Comparison of ENCODE assay signal across 8 cellular contexts in the genomic region with DNA sequence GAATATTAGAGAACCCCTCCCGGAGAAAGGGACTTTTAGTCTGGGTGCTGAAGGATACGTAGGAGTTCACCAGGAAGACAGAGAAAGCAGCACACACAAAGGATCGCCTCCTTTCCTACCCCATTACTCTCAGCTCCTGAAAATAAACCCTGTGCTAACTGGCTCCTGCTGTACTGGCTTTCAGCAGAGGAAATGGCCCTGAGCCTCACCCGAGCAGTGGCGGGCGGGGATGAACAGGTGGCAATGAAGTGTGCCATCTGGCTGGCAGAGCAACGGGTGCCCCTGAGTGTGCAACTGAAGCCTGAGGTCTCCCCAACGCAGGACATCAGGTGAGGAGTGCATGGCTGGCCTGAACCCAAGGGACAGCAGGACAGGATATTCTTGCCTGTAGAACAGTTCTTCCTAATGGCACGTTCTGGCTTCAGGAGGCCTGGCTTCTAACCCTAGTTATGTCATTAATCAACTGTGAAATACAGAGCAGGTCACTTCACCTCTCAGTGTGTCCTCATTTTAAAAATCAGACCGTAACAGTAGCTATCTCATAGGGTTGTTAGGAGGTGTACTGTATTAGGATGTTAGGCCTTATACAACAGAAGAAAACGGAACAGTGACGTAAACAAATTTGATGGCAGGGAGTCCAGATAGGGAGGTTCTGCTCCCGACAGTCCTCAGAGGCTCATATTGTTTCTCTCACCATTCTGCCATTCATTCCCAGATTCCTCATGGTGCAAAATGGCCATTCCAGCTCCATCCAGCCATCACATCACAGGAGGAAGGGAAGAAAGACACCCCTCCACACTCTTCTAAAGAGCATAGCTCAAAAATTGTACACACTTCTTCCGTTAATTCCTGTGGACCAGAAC. TPM values are rescaled to one million over a fixed set of nuclear protein-coding genes. Genes with fewer than 3 reads are reported as not detected.
A peak's percentile ranks its signal among the peaks of the same experiment; 100 is the strongest.
DNase-seq lines count a peak whose midpoint lies in the region; ATAC-seq, FAIRE-seq and TF ChIP-seq lines count a peak whose summit lies in the region.

No MANE protein-coding gene starts in this region.

- no peak overlapping the region for H3K23ac ChIP-seq in trophoblast cell (ENCODE audit: low read length)

- no peak overlapping the region for H2BK120ac ChIP-seq in trophoblast cell (ENCODE audit: insufficient read depth, low read length, poor library complexity)

- H3K79me2 ChIP-seq in DOHH2 (ENCODE audit: control insufficient read depth, low read length) (peaks cover 14% of the 10 kb centered on the region), OCI-LY7 (ENCODE audit: insufficient read depth, low read depth, low read length) (peaks cover 34% of the 10 kb centered on the region; the same call in 1 of the 2 replicates), trophoblast cell (ENCODE audit: control insufficient read depth, insufficient read depth, low read length, poor library complexity) (peaks cover 9% of the 10 kb centered on the region)

- H4K20me1 ChIP-seq in DOHH2 (ENCODE audit: control insufficient read depth, insufficient read depth, low read depth, low read length) (no peaks in the 10 kb centered on the region), OCI-LY7 (ENCODE audit: insufficient read depth, low read length) (no peaks in the 10 kb centered on the region)

- H3K27me3 ChIP-seq in DOHH2 (ENCODE audit: control insufficient read depth, low read length) (no peaks in the 10 kb centered on the region), trophoblast cell (ENCODE audit: insufficient read depth, low read length) (no peaks in the 10 kb centered on the region), SJCRH30 (no peaks in the 10 kb centered on the region)

- no CpG with 5 or more reads among the region's 14 CpGs for WGBS in trophoblast cell (ENCODE audit: extremely low coverage, insufficient coverage, insufficient read length)

- peaks cover 28 to 57% of the 10 kb centered on the region in 2 donors for H3K4me1 Mint-ChIP-seq in effector memory CD8-positive, alpha-beta T cell (ENCODE audit: low read depth in 2 of 2)

- H3K4me2 ChIP-seq in DOHH2 (ENCODE audit: low read length) (peak overlapping the region; percentile 70), OCI-LY7 (ENCODE audit: low read length) (peak overlapping the region; percentile 88), trophoblast cell (ENCODE audit: low read length) (peak overlapping the region; percentile 95)

- H2BK12ac ChIP-seq in trophoblast cell (ENCODE audit: low read length), result peak overlapping the region; percentile 17

- BruUV-seq in OCI-LY7 (replicated peaks; lab: Mats Ljungman, UMichigan), result TSS peak; percentile 46

- H3K9me3 ChIP-seq in DOHH2 (ENCODE audit: control insufficient read depth, insufficient read depth, low read length) (no peaks in the 10 kb centered on the region), OCI-LY7 (ENCODE audit: low read length) (no peaks in the 10 kb centered on the region; the same call in 1 of the 2 replicates), trophoblast cell (ENCODE audit: insufficient read depth, low read depth, low read length) (no peaks in the 10 kb centered on the region), SJCRH30 (replicated peaks) (no peaks in the 10 kb centered on the region)

- H3K36me3 Mint-ChIP-seq in effector memory CD8-positive, alpha-beta T cell (ENCODE audit: insufficient read depth), result peaks cover 59% of the 10 kb centered on the region

- no peaks in the 10 kb centered on the region for H3K9me3 Mint-ChIP-seq in effector memory CD8-positive, alpha-beta T cell

- H3K27ac Mint-ChIP-seq in effector memory CD8-positive, alpha-beta T cell, result peak overlapping the region; percentile 92 to 95

- DNase-seq in OCI-LY7 (ENCODE audit: low spot score) (peak; percentile 41), trophoblast cell (no peak), SJCRH30 (no peak), frontal cortex (ENCODE audit: low spot score in 2 of 2) (no peak), SKM-1 (lab: John Stamatoyannopoulos, UW; ENCODE audit: unreplicated experiment) (no peak)
- no peak for DNase-seq in effector memory CD8-positive, alpha-beta T cell

- POLR2A ChIA-PET in OCI-LY7 (lab: Charles Lee), result interaction anchor here (0.7 to 2.1 kb wide), 8 partner anchors 9 to 439 kb away, joined by 3 to 14 read pairs (median 3); a partner anchor contains a TSS

- H2AFZ ChIP-seq in OCI-LY7 (ENCODE audit: low read length), result no peak overlapping the region
- H2AFZ ChIP-seq in trophoblast cell (ENCODE audit: insufficient read depth, low read length, poor library complexity), result no peak overlapping the region

- no peak overlapping the region for H4K8ac ChIP-seq in trophoblast cell (ENCODE audit: low read depth, low read length)

- H3K4me1 ChIP-seq in DOHH2 (ENCODE audit: control insufficient read depth, low read length) (peaks cover 26% of the 10 kb centered on the region), OCI-LY7 (ENCODE audit: insufficient read depth, low read length, poor library complexity, severe bottlenecking) (peaks cover 39% of the 10 kb centered on the region), trophoblast cell (ENCODE audit: control insufficient read depth in 1 of 2, insufficient read depth in 2 of 2, low read length in 2 of 2) (peaks cover 8 to 11% of the 10 kb centered on the region in 2 experiments), SJCRH30 (0 out of 2 replicates have a peak, but pooled peaks cover 3% of the 10 kb centered on the region)

- H3K36me3 ChIP-seq in DOHH2 (ENCODE audit: control insufficient read depth, low read length) (peaks cover 18% of the 10 kb centered on the region), OCI-LY7 (ENCODE audit: insufficient read depth, low read length) (peaks cover 52% of the 10 kb centered on the region), trophoblast cell (ENCODE audit: control insufficient read depth in 1 of 2, insufficient read depth in 2 of 2, low read length in 2 of 2) (peaks cover 0 to 7% of the 10 kb centered on the region in 2 experiments), SJCRH30 (peaks cover 16% of the 10 kb centered on the region)

- H3K18ac ChIP-seq in trophoblast cell (ENCODE audit: low read length), result no peak overlapping the region

- no peak overlapping the region for H2AK5ac ChIP-seq in trophoblast cell (ENCODE audit: low read length)

- no peak overlapping the region for H2BK5ac ChIP-seq in trophoblast cell (ENCODE audit: low read depth, low read length, poor library complexity)

- intact Hi-C loops in OCI-LY7 (cut with micrococcal nuclease; ENCODE audit: unreplicated experiment), result loop anchor here (1.0 to 2.0 kb wide), 2 partner anchors 21 to 55 kb away; no protein-coding TSS in a partner anchor

- H3K14ac ChIP-seq in trophoblast cell (ENCODE audit: low read length), result no peak overlapping the region

- H3K9me2 ChIP-seq in DOHH2 (replicated peaks; ENCODE audit: control insufficient read depth, low read length) (no peaks in the 10 kb centered on the region), OCI-LY7 (ENCODE audit: insufficient read depth, low read length) (no peaks in the 10 kb centered on the region)

- H3K4me3 ChIP-seq in DOHH2 (ENCODE audit: low read length) (peak overlapping the region; percentile 88), OCI-LY7 (ENCODE audit: low read depth, low read length, poor library complexity, severe bottlenecking) (peak overlapping the region; percentile 95), trophoblast cell (ENCODE audit: low read depth, low read length) (no peak overlapping the region), SJCRH30 (no peak overlapping the region)

- no peak for ATAC-seq in effector memory CD8-positive, alpha-beta T cell (replicated peaks)
- no peak for ATAC-seq in GM19452 (IDR thresholded peaks at IDR 0.05; ENCODE audit: unreplicated experiment)

- FAIRE-seq in frontal cortex (lab: Jason Lieb, UNC), result no peak

- TF ChIP-seq CTCF in DOHH2 (IDR thresholded peaks at IDR 0.05; ENCODE audit: low read depth, low read length, poor library complexity, severe bottlenecking) (no peak), OCI-LY7 (conservative IDR thresholded peaks at IDR 0.05; ENCODE audit: low read length) (no peak)

- no peak overlapping the region for H4K12ac ChIP-seq in trophoblast cell (ENCODE audit: low read depth, low read length)

- H3K79me1 ChIP-seq in trophoblast cell (ENCODE audit: low read length), result peaks cover 11% of the 10 kb centered on the region

- no peak overlapping the region for H4K91ac ChIP-seq in trophoblast cell (ENCODE audit: low read depth, low read length)

- H3F3A ChIP-seq in DOHH2 (ENCODE audit: control insufficient read depth, insufficient read depth), result peaks cover 3% of the 10 kb centered on the region; the same call in 1 of the 2 replicates

- no peaks in the 10 kb centered on the region for H3K27me3 Mint-ChIP-seq in effector memory CD8-positive, alpha-beta T cell

- no peak overlapping the region for H3K4ac ChIP-seq in trophoblast cell (ENCODE audit: low read depth, low read length)

- no peak overlapping the region for H3K27ac ChIP-seq in DOHH2 (ENCODE audit: low read depth, low read length)
- peak overlapping the region; percentile 71 for H3K27ac ChIP-seq in OCI-LY7 (ENCODE audit: low read depth, low read length, poor library complexity, severe bottlenecking)
- no peak overlapping the region for H3K27ac ChIP-seq in trophoblast cell (ENCODE audit: low read depth, low read length)
- no peak overlapping the region for H3K27ac ChIP-seq in SJCRH30

- H3K9ac ChIP-seq in trophoblast cell (ENCODE audit: low read length), result no peak overlapping the region

- CTCF ChIA-PET in OCI-LY7 (lab: Charles Lee; ENCODE audit: unreplicated experiment), result interaction anchor here (1.0 kb wide), 2 partner anchors 22 to 80 kb away, joined by 3 read pairs; no protein-coding TSS in a partner anchor

- H3K4me3 Mint-ChIP-seq in effector memory CD8-positive, alpha-beta T cell, result peak overlapping the region; percentile 93 to 94

RNA-seq across cellular contexts. Expression of a gene that starts 1.8 kb away (rescaled TPM):
- total RNA-seq in OCI-LY7 (2014; rRNA removed; shearing (Covaris generic)), result 61.8 and 82.9 TPM in 2 replicates
- total RNA-seq in OCI-LY7 (2022) (140 and 151 TPM in 2 replicates), frontal cortex (15.1 TPM)
- 48.6 and 50.5 TPM in 2 replicates for polyA plus RNA-seq in trophoblast cell (2013)
- total RNA-seq in SJCRH30 (2014; rRNA removed; shearing (Covaris generic)), result 26.1 and 28.5 TPM in 2 replicates

RNA-seq across cellular contexts. Expression of a gene that starts 29.4 kb away (rescaled TPM):
- total RNA-seq in OCI-LY7 (2014; rRNA removed; shearing (Covaris generic)), result 87.2 and 114 TPM in 2 replicates
- total RNA-seq in OCI-LY7 (2022) (92.7 and 111 TPM in 2 replicates), frontal cortex (12.6 TPM)
- 30.6 and 32.9 TPM in 2 replicates for polyA plus RNA-seq in trophoblast cell (2013)
- 11.3 and 12.4 TPM in 2 replicates for total RNA-seq in SJCRH30 (2014; rRNA removed; shearing (Covaris generic))

RNA-seq across cellular contexts. Expression of a gene that starts 52.4 kb away (rescaled TPM):
- 20.8 and 22.1 TPM in 2 replicates for total RNA-seq in OCI-LY7 (2014; rRNA removed; shearing (Covaris generic))
- 17.4 and 19.0 TPM in 2 replicates for total RNA-seq in OCI-LY7 (2022)
- 41.1 and 43.4 TPM in 2 replicates for polyA plus RNA-seq in trophoblast cell (2013)
- total RNA-seq in SJCRH30 (2014; rRNA removed; shearing (Covaris generic)), result 31.8 and 33.0 TPM in 2 replicates
- 12.6 TPM for total RNA-seq in frontal cortex

Comparison
In these comparisons a context has a peak if more than half of its experiments do, and no peak if none do; other contexts are left out.
1. H3K4me3 ChIP-seq: peak in DOHH2 (single experiment) and OCI-LY7 (single experiment); none in trophoblast cell (single experiment) and SJCRH30 (single experiment).
2. Peak in every context shown above with its lines, with median percentiles within 50 percentile points of each other: H3K4me2 ChIP-seq.